Comparison of ENCODE assay signal across 38 cellular contexts in the genomic region with DNA sequence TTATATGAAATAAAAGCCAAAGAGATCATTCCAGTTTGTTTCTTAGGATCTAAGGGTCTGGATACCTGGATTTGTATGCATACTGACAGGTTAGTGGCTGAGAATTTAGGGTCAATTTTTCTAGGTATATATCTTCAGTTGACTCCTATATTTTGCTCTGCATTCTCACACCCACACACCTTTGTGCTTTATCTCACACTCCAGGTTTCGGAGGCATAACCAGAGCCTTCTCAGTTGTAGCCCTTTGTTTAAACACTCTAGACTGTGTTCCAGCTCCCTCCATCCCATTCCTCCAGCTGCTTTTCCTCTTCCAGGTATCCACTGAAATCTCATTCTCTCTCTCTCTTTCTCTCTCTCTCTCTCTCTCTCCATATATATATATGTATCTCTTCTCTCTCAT.
"Had no signal": no experiment of that assay in that cellular context is flagged by ENCODE, and none has a peak within 500 bp of the region (broad histone marks: within the 10 kb centered on the region; RNA-seq: fewer than 3 reads in every experiment).

No MANE protein-coding gene starts in this region.

- H3K4me3 Mint-ChIP-seq: activated naive CD4-positive, alpha-beta T cell treated with anti-CD3 and anti-CD28 coated beads for 36 hours; activated naive CD4-positive, alpha-beta T cell treated with anti-CD3 and anti-CD28 coated beads, Interleukin-2, amount 10 ng/mL, durations not matched to agents 7 days and 5 days; activated naive CD4-positive, alpha-beta T cell treated with anti-CD3 and anti-CD28 coated beads, Interleukin-2, amount 50 U/mL, for 24 hours; activated naive CD8-positive, alpha-beta T cell; activated naive CD8-positive, alpha-beta T cell treated with anti-CD3 and anti-CD28 coated beads for 36 hours; activated naive CD8-positive, alpha-beta T cell treated with anti-CD3 and anti-CD28 coated beads, Interleukin-2, amount 10 ng/mL, durations not matched to agents 7 days and 5 days; activated naive CD8-positive, alpha-beta T cell treated with anti-CD3 and anti-CD28 coated beads, Interleukin-2, amount 50 U/mL, for 24 hours; activated T-cell treated with anti-CD3 and anti-CD28 coated beads, Interleukin-2, amount 50 U/mL, for 4 hours; activated T-cell treated with anti-CD3 and anti-CD28 coated beads, Interleukin-2, amount 50 U/mL, for 72 hours; activated T-helper 1 cell treated with anti-CD3 and anti-CD28 coated beads, Interleukin-12 subunit alpha, Interleukin-12 subunit beta, Interleukin-2, Interleukin-4 antibody, amounts not matched to agents 30 ng/mL and 10 ng/mL and 1 ng/mL, durations not matched to agents 14 hours and 24 hours and 36 hours; activated T-helper 17 cell treated with anti-CD3 and anti-CD28 coated beads, Interleukin-2, amount 50 U/mL, for 72 hours; brain; central memory CD8-positive, alpha-beta T cell had no signal

- H3K27me3 Mint-ChIP-seq: activated naive CD4-positive, alpha-beta T cell treated with anti-CD3 and anti-CD28 coated beads, Interleukin-2, amount 50 U/mL, for 24 hours; activated naive CD8-positive, alpha-beta T cell; activated naive CD8-positive, alpha-beta T cell treated with anti-CD3 and anti-CD28 coated beads for 36 hours had no signal

- ATAC-seq: activated naive CD4-positive, alpha-beta T cell treated with anti-CD3 and anti-CD28 coated beads, Interleukin-2, amount 50 U/mL, for 72 hours; activated naive CD8-positive, alpha-beta T cell treated with anti-CD3 and anti-CD28 coated beads, Interleukin-2, amount 50 U/mL, for 24 hours; activated T-cell treated with anti-CD3 and anti-CD28 coated beads, Interleukin-2, amount 50 U/mL, for 4 hours; activated T-cell treated with anti-CD3 and anti-CD28 coated beads, Interleukin-2, amount 50 U/mL, for 72 hours; activated T-helper 17 cell treated with anti-CD3 and anti-CD28 coated beads, Interleukin-2, amount 50 U/mL, for 72 hours; body of pancreas had no signal

- H3K9me3 Mint-ChIP-seq: activated naive CD4-positive, alpha-beta T cell treated with anti-CD3 and anti-CD28 coated beads for 36 hours; activated naive CD4-positive, alpha-beta T cell treated with anti-CD3 and anti-CD28 coated beads, Interleukin-2, amount 10 ng/mL, durations not matched to agents 7 days and 5 days; activated naive CD4-positive, alpha-beta T cell treated with anti-CD3 and anti-CD28 coated beads, Interleukin-2, amount 50 U/mL, for 24 hours; activated naive CD4-positive, alpha-beta T cell treated with anti-CD3 and anti-CD28 coated beads, Interleukin-2, amount 50 U/mL, for 72 hours; activated naive CD8-positive, alpha-beta T cell treated with anti-CD3 and anti-CD28 coated beads for 36 hours; activated naive CD8-positive, alpha-beta T cell treated with anti-CD3 and anti-CD28 coated beads, Interleukin-2, amount 10 ng/mL, durations not matched to agents 7 days and 5 days; activated naive CD8-positive, alpha-beta T cell treated with anti-CD3 and anti-CD28 coated beads, Interleukin-2, amount 50 U/mL, for 24 hours; activated T-cell treated with anti-CD3 and anti-CD28 coated beads, Interleukin-2, amount 50 U/mL, for 4 hours; activated T-cell treated with anti-CD3 and anti-CD28 coated beads, Interleukin-2, amount 50 U/mL, for 72 hours; activated T-helper 1 cell treated with anti-CD3 and anti-CD28 coated beads, Interleukin-12 subunit alpha, Interleukin-12 subunit beta, Interleukin-2, Interleukin-4 antibody, amounts not matched to agents 30 ng/mL and 10 ng/mL and 1 ng/mL, durations not matched to agents 14 hours and 24 hours and 36 hours; activated T-helper 17 cell treated with anti-CD3 and anti-CD28 coated beads, Interleukin-2, amount 50 U/mL, for 72 hours; activated T-helper 2 cell treated with anti-CD3 and anti-CD28 coated beads, Interferon-gamma antibody, Interleukin-2, Interleukin-4, amounts not matched to agents 10 μg/mL and 5 μg/mL and 100 μg/mL, durations not matched to agents 14 hours and 24 hours and 36 hours; brain; central memory CD8-positive, alpha-beta T cell had no signal

- H3K4me1 ChIP-seq: adrenal gland, ascending aorta, body of pancreas, breast epithelium had no signal

- H3K36me3 Mint-ChIP-seq: activated naive CD4-positive, alpha-beta T cell treated with anti-CD3 and anti-CD28 coated beads, Interleukin-2, amount 10 ng/mL, durations not matched to agents 7 days and 5 days; activated naive CD4-positive, alpha-beta T cell treated with anti-CD3 and anti-CD28 coated beads, Interleukin-2, amount 50 U/mL, for 24 hours; activated naive CD4-positive, alpha-beta T cell treated with anti-CD3 and anti-CD28 coated beads, Interleukin-2, amount 50 U/mL, for 72 hours; activated naive CD8-positive, alpha-beta T cell; activated naive CD8-positive, alpha-beta T cell treated with anti-CD3 and anti-CD28 coated beads, Interleukin-2, amount 10 ng/mL, durations not matched to agents 7 days and 5 days; brain had no signal

- H3K27ac Mint-ChIP-seq: activated naive CD4-positive, alpha-beta T cell treated with anti-CD3 and anti-CD28 coated beads for 36 hours; activated naive CD4-positive, alpha-beta T cell treated with anti-CD3 and anti-CD28 coated beads, Interleukin-2, amount 10 ng/mL, durations not matched to agents 7 days and 5 days; activated naive CD4-positive, alpha-beta T cell treated with anti-CD3 and anti-CD28 coated beads, Interleukin-2, amount 50 U/mL, for 24 hours; activated naive CD4-positive, alpha-beta T cell treated with anti-CD3 and anti-CD28 coated beads, Interleukin-2, amount 50 U/mL, for 72 hours; activated naive CD8-positive, alpha-beta T cell; activated naive CD8-positive, alpha-beta T cell treated with anti-CD3 and anti-CD28 coated beads for 36 hours; activated naive CD8-positive, alpha-beta T cell treated with anti-CD3 and anti-CD28 coated beads, Interleukin-2, amount 10 ng/mL, durations not matched to agents 7 days and 5 days; activated naive CD8-positive, alpha-beta T cell treated with anti-CD3 and anti-CD28 coated beads, Interleukin-2, amount 50 U/mL, for 24 hours; activated T-cell treated with anti-CD3 and anti-CD28 coated beads, Interleukin-2, amount 50 U/mL, for 72 hours; activated T-helper 1 cell treated with anti-CD3 and anti-CD28 coated beads, Interleukin-12 subunit alpha, Interleukin-12 subunit beta, Interleukin-2, Interleukin-4 antibody, amounts not matched to agents 30 ng/mL and 10 ng/mL and 1 ng/mL, durations not matched to agents 14 hours and 24 hours and 36 hours; activated T-helper 17 cell treated with anti-CD3 and anti-CD28 coated beads, Interleukin-2, amount 50 U/mL, for 72 hours; activated T-helper 2 cell treated with anti-CD3 and anti-CD28 coated beads, Interferon-gamma antibody, Interleukin-2, Interleukin-4, amounts not matched to agents 10 μg/mL and 5 μg/mL and 100 μg/mL, durations not matched to agents 14 hours and 24 hours and 36 hours; brain had no signal

- FAIRE-seq: astrocyte, bronchial epithelial cell had no signal

- H3K36me3 ChIP-seq: adrenal gland, ascending aorta, brain microvascular endothelial cell, breast epithelium, cardiac muscle cell had no signal

- DNase-seq: activated effector memory CD4-positive, alpha-beta T cell treated with anti-CD3 and anti-CD28 coated beads, Interleukin-2, amount 50 U/mL, for 16 hours; activated effector memory CD4-positive, alpha-beta T cell treated with Interleukin-2 at 50 U/mL for 16 hours; activated gamma-delta T cell; activated gamma-delta T cell treated with Interleukin-2 at 50 U/mL for 16 hours; activated naive CD4-positive, alpha-beta T cell; activated naive CD4-positive, alpha-beta T cell treated with anti-CD3 and anti-CD28 coated beads for 36 hours; activated naive CD4-positive, alpha-beta T cell treated with anti-CD3 and anti-CD28 coated beads, Interleukin-2, amount 10 ng/mL, durations not matched to agents 7 days and 5 days; activated naive CD4-positive, alpha-beta T cell treated with anti-CD3 and anti-CD28 coated beads, Interleukin-2, amount 50 U/mL, for 16 hours; activated naive CD4-positive, alpha-beta T cell treated with Interleukin-2 at 50 U/mL for 16 hours; activated naive CD8-positive, alpha-beta T cell treated with anti-CD3 and anti-CD28 coated beads for 36 hours; activated naive CD8-positive, alpha-beta T cell treated with anti-CD3 and anti-CD28 coated beads, Interleukin-2, amount 10 ng/mL, durations not matched to agents 7 days and 5 days; activated naive CD8-positive, alpha-beta T cell treated with anti-CD3 and anti-CD28 coated beads, Interleukin-2, amount 50 U/mL, for 24 hours; activated T-cell treated with anti-CD3 and anti-CD28 coated beads, Interleukin-2, amount 50 U/mL, for 4 hours; activated T-cell treated with anti-CD3 and anti-CD28 coated beads, Interleukin-2, amount 50 U/mL, for 48 hours; activated T-cell treated with anti-CD3 and anti-CD28 coated beads, Interleukin-2, amount 50 U/mL, for 72 hours; adrenal gland; amniotic stem cell; amygdala; anterior cingulate cortex; aorta; body of pancreas; brain microvascular endothelial cell; caudate nucleus; central memory CD4-positive, alpha-beta T cell; cerebellar nuclear complex had no signal

- H3K4me3 ChIP-seq: adrenal gland, ascending aorta, body of pancreas, breast epithelium, cardiac muscle cell had no signal

- H3K27ac ChIP-seq: adrenal gland, ascending aorta, body of pancreas, brain microvascular endothelial cell, breast epithelium, cardiac muscle cell had no signal

- H3K4me1 Mint-ChIP-seq: activated naive CD4-positive, alpha-beta T cell treated with anti-CD3 and anti-CD28 coated beads, Interleukin-2, amount 10 ng/mL, durations not matched to agents 7 days and 5 days; activated naive CD4-positive, alpha-beta T cell treated with anti-CD3 and anti-CD28 coated beads, Interleukin-2, amount 50 U/mL, for 24 hours; activated naive CD8-positive, alpha-beta T cell treated with anti-CD3 and anti-CD28 coated beads for 36 hours; activated naive CD8-positive, alpha-beta T cell treated with anti-CD3 and anti-CD28 coated beads, Interleukin-2, amount 10 ng/mL, durations not matched to agents 7 days and 5 days; activated naive CD8-positive, alpha-beta T cell treated with anti-CD3 and anti-CD28 coated beads, Interleukin-2, amount 50 U/mL, for 24 hours; activated T-helper 17 cell treated with anti-CD3 and anti-CD28 coated beads, Interleukin-2, amount 50 U/mL, for 72 hours; brain; central memory CD8-positive, alpha-beta T cell had no signal

- H3K9me3 ChIP-seq: adrenal gland, ascending aorta, body of pancreas, breast epithelium had no signal

- H3K27me3 ChIP-seq: adrenal gland, ascending aorta, body of pancreas, brain microvascular endothelial cell, breast epithelium, cardiac muscle cell had no signal
